ENCODE assay signal across 15 cellular contexts in genomic region chr16:88347656-88348376, GRCh38. TPM values are rescaled to one million over a fixed set of nuclear protein-coding genes. Genes with fewer than 3 reads are reported as not detected.
DNase-seq lines count a peak whose midpoint lies in the region; ATAC-seq and TF ChIP-seq lines count a peak whose summit lies in the region.
"Had no signal": no experiment of that assay in that cellular context is flagged by ENCODE, and none has a peak within 500 bp of the region (broad histone marks: within the 10 kb centered on the region; RNA-seq: fewer than 3 reads in every experiment).

No MANE protein-coding gene starts in this region.

- H3K27me3 Mint-ChIP-seq in CD8-positive, alpha-beta T cell (ENCODE audit: low read depth) = no peaks in the 10 kb centered on the region
- H3K27me3 Mint-ChIP-seq in activated CD8-positive, alpha-beta T cell treated with anti-CD3 and anti-CD28 coated beads for 36 hours = no peaks in the 10 kb centered on the region
- H3K27me3 Mint-ChIP-seq: IgD-negative memory B cell had no signal

- no peak for ATAC-seq in CD8-positive, alpha-beta T cell
- peak; percentile 71 for ATAC-seq in activated CD8-positive, alpha-beta T cell treated with anti-CD3 and anti-CD28 coated beads for 36 hours
- ATAC-seq in lower lobe of right lung (no peak), HG02642 (IDR thresholded peaks at IDR 0.05; ENCODE audit: poor library complexity, unreplicated experiment) (no peak)

- H3K9me3 ChIP-seq in CD8-positive, alpha-beta T cell (ENCODE audit: low read length) = no peaks in the 10 kb centered on the region
- H3K9me3 ChIP-seq in lower lobe of right lung = no peaks in the 10 kb centered on the region

- H3K4me3 ChIP-seq in CD8-positive, alpha-beta T cell (ENCODE audit: low read depth, low read length) = no peak overlapping the region
- H3K4me3 ChIP-seq in lower lobe of right lung = no peak overlapping the region
- H3K4me3 ChIP-seq: cardiac muscle cell, esophagus muscularis mucosa, PC-9, thoracic aorta had no signal

- no peaks in the 10 kb centered on the region for H3K36me3 Mint-ChIP-seq in CD8-positive, alpha-beta T cell
- no peaks in the 10 kb centered on the region for H3K36me3 Mint-ChIP-seq in activated CD8-positive, alpha-beta T cell treated with anti-CD3 and anti-CD28 coated beads for 36 hours (ENCODE audit: low read depth)
- H3K36me3 Mint-ChIP-seq: IgD-negative memory B cell had no signal

- intact Hi-C loops in CD8-positive, alpha-beta T cell (cut with DNase I, micrococcal nuclease) = no loop called here
- intact Hi-C loops in activated CD8-positive, alpha-beta T cell treated with anti-CD3 and anti-CD28 coated beads for 36 hours (cut with micrococcal nuclease) = no loop called here
- intact Hi-C loops in lower lobe of right lung (cut with DNase I) = no loop called here

- TF ChIP-seq CTCF in CD8-positive, alpha-beta T cell (IDR thresholded peaks at IDR 0.05) = no peak
- TF ChIP-seq CTCF in activated CD8-positive, alpha-beta T cell treated with anti-CD3 and anti-CD28 coated beads for 36 hours (IDR thresholded peaks at IDR 0.05) = no peak
- no peak for TF ChIP-seq CTCF in lower lobe of right lung (IDR thresholded peaks at IDR 0.05)

- DNase-seq in CD8-positive, alpha-beta T cell = peak in 6 of 7 experiments; percentile 4 to 54 (median 26)
- DNase-seq in GM19238 (ENCODE audit: insufficient read length, low spot score) = peak; percentile 61
- peak; percentile 47 for DNase-seq in activated CD8-positive, alpha-beta T cell treated with anti-CD3 and anti-CD28 coated beads for 36 hours
- DNase-seq in lower lobe of right lung = peak; percentile 37
- DNase-seq in NCI-H1048 (lab: John Stamatoyannopoulos, UW) = no peak
- DNase-seq in OCI-M2 (lab: John Stamatoyannopoulos, UW; ENCODE audit: unreplicated experiment) = no peak
- DNase-seq: DMS 273 treated with DMSO at 0.1 percent for 48 hours, PC-9, retina, T1000 had no signal

- POLR2A ChIA-PET in CD8-positive, alpha-beta T cell (lab: Charles Lee) = no interaction called here
- POLR2A ChIA-PET in activated CD8-positive, alpha-beta T cell treated with anti-CD3 and anti-CD28 coated beads for 36 hours (lab: Charles Lee) = no interaction called here

- H3K4me3 Mint-ChIP-seq in CD8-positive, alpha-beta T cell = no peak overlapping the region
- no peak overlapping the region for H3K4me3 Mint-ChIP-seq in activated CD8-positive, alpha-beta T cell treated with anti-CD3 and anti-CD28 coated beads for 36 hours

- no peaks in the 10 kb centered on the region for H3K27me3 ChIP-seq in CD8-positive, alpha-beta T cell (ENCODE audit: insufficient read depth, low read length)
- no peaks in the 10 kb centered on the region for H3K27me3 ChIP-seq in lower lobe of right lung (ENCODE audit: low read depth)
- H3K27me3 ChIP-seq: cardiac muscle cell, esophagus muscularis mucosa had no signal

- CTCF ChIA-PET in CD8-positive, alpha-beta T cell (lab: Charles Lee) = no interaction called here
- CTCF ChIA-PET in activated CD8-positive, alpha-beta T cell treated with anti-CD3 and anti-CD28 coated beads for 36 hours (lab: Charles Lee) = no interaction called here

- no peaks in the 10 kb centered on the region for H3K36me3 ChIP-seq in CD8-positive, alpha-beta T cell (ENCODE audit: insufficient read depth, low read length)
- no peaks in the 10 kb centered on the region for H3K36me3 ChIP-seq in lower lobe of right lung
- H3K36me3 ChIP-seq: cardiac muscle cell, esophagus muscularis mucosa, thoracic aorta had no signal

- no peaks in the 10 kb centered on the region for H3K9me3 Mint-ChIP-seq in CD8-positive, alpha-beta T cell
- H3K9me3 Mint-ChIP-seq in activated CD8-positive, alpha-beta T cell treated with anti-CD3 and anti-CD28 coated beads for 36 hours = no peaks in the 10 kb centered on the region

- H3K4me1 ChIP-seq in CD8-positive, alpha-beta T cell (ENCODE audit: insufficient read depth, low read length) = peaks cover 10% of the 10 kb centered on the region
- H3K4me1 ChIP-seq in lower lobe of right lung = no peaks in the 10 kb centered on the region
- H3K4me1 ChIP-seq: esophagus muscularis mucosa had no signal

- H3K4me1 Mint-ChIP-seq in CD8-positive, alpha-beta T cell (ENCODE audit: low read depth) = peaks cover 9% of the 10 kb centered on the region
- H3K4me1 Mint-ChIP-seq in activated CD8-positive, alpha-beta T cell treated with anti-CD3 and anti-CD28 coated beads for 36 hours (ENCODE audit: low read depth) = peaks cover 3% of the 10 kb centered on the region

- no peak overlapping the region for H3K27ac Mint-ChIP-seq in CD8-positive, alpha-beta T cell
- peak overlapping the region; percentile 28 for H3K27ac Mint-ChIP-seq in activated CD8-positive, alpha-beta T cell treated with anti-CD3 and anti-CD28 coated beads for 36 hours
- H3K27ac Mint-ChIP-seq: IgD-negative memory B cell had no signal

- no peak overlapping the region for H3K27ac ChIP-seq in CD8-positive, alpha-beta T cell (ENCODE audit: low read depth, low read length)
- H3K27ac ChIP-seq in lower lobe of right lung = no peak overlapping the region
- H3K27ac ChIP-seq: cardiac muscle cell, esophagus muscularis mucosa, PC-9, thoracic aorta had no signal

RNA-seq across cellular contexts. Expression of gene ZNF469, which starts 34.9 kb away (rescaled TPM):
- total RNA-seq in CD8-positive, alpha-beta T cell = 1 to 10 TPM in 1 of 2 experiments, under 1 TPM in 1; 0.83 to 1.0 TPM
- total RNA-seq in activated CD8-positive, alpha-beta T cell treated with anti-CD3 and anti-CD28 coated beads for 36 hours = under 1 TPM; 0.45 to 0.56 TPM
- 2.0 TPM for total RNA-seq in lower lobe of right lung

Comparison
In these comparisons a context has a peak if more than half of its experiments do, and no peak if none do; other contexts are left out.
1. DNase-seq: peak in CD8-positive, alpha-beta T cell (6 of 7), GM19238 (single experiment), activated CD8-positive, alpha-beta T cell treated with anti-CD3 and anti-CD28 coated beads for 36 hours (single experiment) and lower lobe of right lung (single experiment); none in NCI-H1048 (single experiment) and OCI-M2 (single experiment).